16 cellular contexts compared by ENCODE assay signal in the genomic region with DNA sequence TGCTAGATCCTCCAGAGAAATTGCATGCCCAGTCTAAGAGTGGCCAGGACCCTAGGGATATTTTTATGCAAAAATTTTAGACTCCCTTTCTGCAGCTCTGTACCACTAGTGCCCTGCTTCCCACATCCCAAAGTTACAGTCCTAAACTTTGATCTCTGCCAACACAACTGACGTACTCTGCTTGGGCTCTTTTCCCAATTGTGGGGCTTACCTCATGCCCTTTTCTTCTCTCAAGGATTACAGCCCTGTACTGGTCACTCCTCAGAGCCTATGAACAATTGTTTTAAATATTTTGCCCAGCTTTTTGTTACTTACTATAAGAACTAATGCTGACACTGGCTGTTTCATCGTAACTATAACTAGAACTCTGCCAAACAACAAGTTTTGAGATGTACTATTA.
"Had no signal": no experiment of that assay in that cellular context is flagged by ENCODE, and none has a peak within 500 bp of the region (broad histone marks: within the 10 kb centered on the region; RNA-seq: fewer than 3 reads in every experiment).

No MANE protein-coding gene starts in this region.

- H3K9ac ChIP-seq: SK-N-SH had no signal

- H3K9me3 ChIP-seq: SK-N-SH had no signal

- DNase-seq: KBM-7, NCI-H1092 treated with DMSO at 0.1 percent for 48 hours, NCI-H1436, NCI-H187, NCI-H2029, NCI-H2081 treated with DMSO at 0.1 percent for 48 hours, NCI-H2171, NCI-H226, NCI-H446, NCI-H510A, NCI-H524 treated with DMSO at 0.1 percent for 48 hours, NCI-H69, NCI-H774, RPMI8226, SHP77, SK-N-SH had no signal

- H3K4me2 ChIP-seq: SK-N-SH had no signal

- H3K9me2 ChIP-seq: SK-N-SH had no signal
